In genomic region chr15:73991726-73992593, GRCh38 we compare ENCODE assay signal across 1 cellular context.
TF ChIP-seq lines count a peak whose summit lies in the region.

Gene STOML1 (minus strand): TSS chr15:73992295. CDS start chr15:73992223, 72 bp downstream.

TF ChIP-seq in HepG2, 621 proteins besides CTCF, POLR2A, EP300 and RAD21 (continued from another document and continues in another):
- no peak for TF ChIP-seq THAP9 (CRISPR knock-in tag; IDR thresholded peaks at IDR 0.05; ENCODE audit: borderline replicate concordance)
- no peak for TF ChIP-seq ZNF326 (CRISPR knock-in tag; IDR thresholded peaks at IDR 0.05; ENCODE audit: borderline replicate concordance)
- TF ChIP-seq HCFC1 (IDR thresholded peaks at IDR 0.05; ENCODE audit: low read depth, low read length) = peak; percentile 57
- peak; percentile 47; the same call in 1 of the 2 replicates for TF ChIP-seq ARNT2 (CRISPR knock-in tag; IDR thresholded peaks at IDR 0.05; ENCODE audit: low read depth)
- peak; percentile 45; the same call in 1 of the 2 replicates for TF ChIP-seq ZSCAN25 (CRISPR knock-in tag; IDR thresholded peaks at IDR 0.05)
- no peak for TF ChIP-seq ZNF33B (CRISPR knock-in tag; IDR thresholded peaks at IDR 0.05)
- peak; percentile 58 for TF ChIP-seq SALL1 (CRISPR knock-in tag; IDR thresholded peaks at IDR 0.05)
- peak; percentile 72; the same call in 1 of the 2 replicates for TF ChIP-seq NR2C2 (CRISPR knock-in tag; IDR thresholded peaks at IDR 0.05; ENCODE audit: borderline replicate concordance)
- TF ChIP-seq ARID4A (CRISPR knock-in tag; IDR thresholded peaks at IDR 0.05; ENCODE audit: borderline replicate concordance) = peak; percentile 90; the same call in 1 of the 2 replicates
- TF ChIP-seq ZNF383 (CRISPR knock-in tag; IDR thresholded peaks at IDR 0.05; ENCODE audit: borderline replicate concordance) = no peak
- no peak for TF ChIP-seq TERF1 (CRISPR knock-in tag; IDR thresholded peaks at IDR 0.05)
- TF ChIP-seq KAT7 (CRISPR knock-in tag; IDR thresholded peaks at IDR 0.05; ENCODE audit: borderline replicate concordance) = peak; percentile 54; the same call in 1 of the 2 replicates
- no peak; the same call in 1 of the 2 replicates for TF ChIP-seq DRAP1 (CRISPR knock-in tag; IDR thresholded peaks at IDR 0.05)
- TF ChIP-seq CC2D1A (CRISPR knock-in tag; IDR thresholded peaks at IDR 0.05) = no peak
- TF ChIP-seq ZFY (CRISPR knock-in tag; IDR thresholded peaks at IDR 0.05) = peak; percentile 80
- TF ChIP-seq RELA (CRISPR knock-in tag; IDR thresholded peaks at IDR 0.05) = 0 out of 2 replicates have a peak, but pooled peaks have one; percentile 36
- TF ChIP-seq PAWR (CRISPR knock-in tag; IDR thresholded peaks at IDR 0.05; ENCODE audit: borderline replicate concordance) = no peak
- TF ChIP-seq ZNF577 (CRISPR knock-in tag; IDR thresholded peaks at IDR 0.05; ENCODE audit: borderline replicate concordance, low read depth) = no peak
- no peak for TF ChIP-seq HIVEP1 (CRISPR knock-in tag; IDR thresholded peaks at IDR 0.05)
- peak; percentile 64; the same call in 1 of the 2 replicates for TF ChIP-seq ZBED4 (CRISPR knock-in tag; IDR thresholded peaks at IDR 0.05; ENCODE audit: borderline replicate concordance)
- TF ChIP-seq ZBTB7B (CRISPR knock-in tag; IDR thresholded peaks at IDR 0.05) = 0 out of 2 replicates have a peak, but pooled peaks have one; percentile 32
- TF ChIP-seq THRA (CRISPR knock-in tag; IDR thresholded peaks at IDR 0.05; ENCODE audit: borderline replicate concordance) = 0 out of 2 replicates have a peak, but pooled peaks have one; percentile 30
- TF ChIP-seq MNT (IDR thresholded peaks at IDR 0.05) = 0 out of 2 replicates have a peak, but pooled peaks have one; percentile 22
- no peak for TF ChIP-seq ZNF816 (CRISPR knock-in tag; IDR thresholded peaks at IDR 0.05; ENCODE audit: borderline replicate concordance)
- peak; percentile 67; the same call in 1 of the 2 replicates for TF ChIP-seq ZNF580 (CRISPR knock-in tag; IDR thresholded peaks at IDR 0.05; ENCODE audit: borderline replicate concordance, low read depth)
- TF ChIP-seq NR2F2 (IDR thresholded peaks at IDR 0.05; ENCODE audit: borderline replicate concordance, low read depth) = no peak
- no peak for TF ChIP-seq HMG20B (CRISPR knock-in tag; conservative IDR thresholded peaks at IDR 0.05)
- no peak for TF ChIP-seq ZNF605 (CRISPR knock-in tag; IDR thresholded peaks at IDR 0.05)
- peak; percentile 70 for TF ChIP-seq ZNF687 (CRISPR knock-in tag; IDR thresholded peaks at IDR 0.05)
- TF ChIP-seq THAP8 (CRISPR knock-in tag; IDR thresholded peaks at IDR 0.05; ENCODE audit: borderline replicate concordance) = no peak
- TF ChIP-seq ZNF556 (CRISPR knock-in tag; IDR thresholded peaks at IDR 0.05; ENCODE audit: borderline replicate concordance) = peak; percentile 81; the same call in 1 of the 2 replicates
- TF ChIP-seq PHF21A (CRISPR knock-in tag; IDR thresholded peaks at IDR 0.05) = peak; percentile 60
- peak; percentile 50; the same call in 1 of the 2 replicates for TF ChIP-seq FOXA3 (CRISPR knock-in tag; IDR thresholded peaks at IDR 0.05)
- TF ChIP-seq DDIT3 (CRISPR knock-in tag; IDR thresholded peaks at IDR 0.05) = no peak
- TF ChIP-seq ZFX (CRISPR knock-in tag; IDR thresholded peaks at IDR 0.05; ENCODE audit: low read depth) = peak; percentile 80
- TF ChIP-seq ELF3 (CRISPR knock-in tag; IDR thresholded peaks at IDR 0.05) = peak; percentile 86
